29 cellular contexts compared by ENCODE assay signal in genomic region chr16:57464523-57464922, GRCh38. TPM values are rescaled to one million over a fixed set of nuclear protein-coding genes. Genes with fewer than 3 reads are reported as not detected.
DNase-seq lines count a peak whose midpoint lies in the region; ATAC-seq, FAIRE-seq and TF ChIP-seq lines count a peak whose summit lies in the region.
"Had no signal": no experiment of that assay in that cellular context is flagged by ENCODE, and none has a peak within 500 bp of the region (broad histone marks: within the 10 kb centered on the region; RNA-seq: fewer than 3 reads in every experiment).

No MANE protein-coding gene starts in this region.

- H3K27me3 ChIP-seq in Karpas-422 (ENCODE audit: low read length) (no peaks in the 10 kb centered on the region), neural progenitor cell (no peaks in the 10 kb centered on the region)
- H3K27me3 ChIP-seq: colonic mucosa, right atrium auricular region, upper lobe of left lung had no signal

- H2AFZ ChIP-seq in Karpas-422 (ENCODE audit: low read length) (no peak overlapping the region), neural progenitor cell (replicated peaks) (no peak overlapping the region)
- H2AFZ ChIP-seq: PC-9 had no signal

- H3K9me3 ChIP-seq in Karpas-422 (ENCODE audit: low read length) (no peaks in the 10 kb centered on the region), neural progenitor cell (ENCODE audit: low read depth) (no peaks in the 10 kb centered on the region)
- H3K9me3 ChIP-seq: colonic mucosa, right atrium auricular region, upper lobe of left lung had no signal

- peak overlapping the region; percentile 39 for H3K27ac Mint-ChIP-seq in activated CD8-positive, alpha-beta T cell treated with anti-CD3 and anti-CD28 coated beads for 36 hours
- H3K27ac Mint-ChIP-seq in activated CD8-positive, alpha-beta T cell treated with anti-CD3 and anti-CD28 coated beads, Interleukin-2, amount 10 ng/mL, durations not matched to agents 7 days and 5 days: no peak overlapping the region
- H3K27ac Mint-ChIP-seq in effector memory CD8-positive, alpha-beta T cell: peak overlapping the region; percentile 26 to 95
- H3K27ac Mint-ChIP-seq in neural progenitor cell: no peak overlapping the region

- H3K27ac ChIP-seq in Karpas-422 (ENCODE audit: low read length) (no peak overlapping the region), neural progenitor cell (no peak overlapping the region)
- H3K27ac ChIP-seq: colonic mucosa, HL-60, PC-9, right atrium auricular region had no signal

- TF ChIP-seq POLR2A in GM12892 (IDR thresholded peaks at IDR 0.05; ENCODE audit: low read depth, low read length): no peak

- H3K4me3 ChIP-seq in Karpas-422 (ENCODE audit: low read length): no peak overlapping the region
- no peak overlapping the region for H3K4me3 ChIP-seq in neural progenitor cell
- H3K4me3 ChIP-seq: colonic mucosa, lung, PC-9, right atrium auricular region had no signal

- DNase-seq in activated CD8-positive, alpha-beta T cell treated with anti-CD3 and anti-CD28 coated beads for 36 hours: no peak
- DNase-seq in activated CD8-positive, alpha-beta T cell treated with anti-CD3 and anti-CD28 coated beads, Interleukin-2, amount 10 ng/mL, durations not matched to agents 7 days and 5 days: no peak
- DNase-seq in Karpas-422 (no peak), neural progenitor cell (ENCODE audit: low spot score) (no peak), GM12892 (ENCODE audit: insufficient read length) (no peak)
- no peak for DNase-seq in effector memory CD8-positive, alpha-beta T cell
- DNase-seq: activated CD4-positive, alpha-beta T cell treated with anti-CD3 and anti-CD28 coated beads, Interleukin-2, amount 50 U/mL, for 1 hour; activated naive CD4-positive, alpha-beta T cell treated with anti-CD3 and anti-CD28 coated beads, Interleukin-2, amount 50 U/mL, for 16 hours; colonic mucosa; EL; GOT3; NCI-H1417; NCI-H2107; NCI-H510A; PC-9; SIG-M5; stimulated activated CD4-positive, alpha-beta T cell treated with anti-CD3 and anti-CD28 coated beads, Interleukin-4, amount 100 ng/mL, for 4 hours; upper lobe of left lung had no signal

- H3K9me3 Mint-ChIP-seq in activated CD8-positive, alpha-beta T cell treated with anti-CD3 and anti-CD28 coated beads for 36 hours: no peaks in the 10 kb centered on the region
- no peaks in the 10 kb centered on the region for H3K9me3 Mint-ChIP-seq in activated CD8-positive, alpha-beta T cell treated with anti-CD3 and anti-CD28 coated beads, Interleukin-2, amount 10 ng/mL, durations not matched to agents 7 days and 5 days (ENCODE audit: insufficient read depth)
- H3K9me3 Mint-ChIP-seq in effector memory CD8-positive, alpha-beta T cell: no peaks in the 10 kb centered on the region
- H3K9me3 Mint-ChIP-seq in neural progenitor cell: no peaks in the 10 kb centered on the region

- intact Hi-C loops in activated CD8-positive, alpha-beta T cell treated with anti-CD3 and anti-CD28 coated beads for 36 hours (cut with micrococcal nuclease): no loop called here

- POLR2A ChIA-PET in activated CD8-positive, alpha-beta T cell treated with anti-CD3 and anti-CD28 coated beads for 36 hours (lab: Charles Lee): interaction anchor here (0.9 to 6.1 kb wide), 6 partner anchors 9 to 66 kb away, joined by 3 to 47 read pairs (median 6); partner anchors contain the start of genes CIAPIN1 and COQ9
- POLR2A ChIA-PET in activated CD8-positive, alpha-beta T cell treated with anti-CD3 and anti-CD28 coated beads, Interleukin-2, amount 10 ng/mL, durations not matched to agents 7 days and 5 days (lab: Charles Lee): interaction anchor here (0.9 to 1.6 kb wide), 3 partner anchors 9 to 17 kb away, joined by 3 to 6 read pairs (median 4); partner anchors contain the start of genes CIAPIN1 and COQ9

- peaks cover 25% of the 10 kb centered on the region for H3K4me1 Mint-ChIP-seq in activated CD8-positive, alpha-beta T cell treated with anti-CD3 and anti-CD28 coated beads for 36 hours (ENCODE audit: low read depth)
- H3K4me1 Mint-ChIP-seq in activated CD8-positive, alpha-beta T cell treated with anti-CD3 and anti-CD28 coated beads, Interleukin-2, amount 10 ng/mL, durations not matched to agents 7 days and 5 days (ENCODE audit: low read depth): peaks cover 29% of the 10 kb centered on the region
- peaks cover 24 to 41% of the 10 kb centered on the region in 2 donors for H3K4me1 Mint-ChIP-seq in effector memory CD8-positive, alpha-beta T cell (ENCODE audit: low read depth in 2 of 2)
- H3K4me1 Mint-ChIP-seq in neural progenitor cell: peaks cover 12% of the 10 kb centered on the region

- H3K4me1 ChIP-seq in Karpas-422 (ENCODE audit: low read length): peaks cover 10% of the 10 kb centered on the region
- peaks cover 6% of the 10 kb centered on the region for H3K4me1 ChIP-seq in neural progenitor cell
- H3K4me1 ChIP-seq: colonic mucosa had no signal

- no peak for FAIRE-seq in GM12892 (lab: Jason Lieb, UNC)
- FAIRE-seq: A204.1, D721Med, keratinocyte had no signal

- no peak overlapping the region for H3K4me3 Mint-ChIP-seq in activated CD8-positive, alpha-beta T cell treated with anti-CD3 and anti-CD28 coated beads for 36 hours
- no peak overlapping the region for H3K4me3 Mint-ChIP-seq in activated CD8-positive, alpha-beta T cell treated with anti-CD3 and anti-CD28 coated beads, Interleukin-2, amount 10 ng/mL, durations not matched to agents 7 days and 5 days
- peak overlapping the region in 1 of 2 donors; percentile 100 for H3K4me3 Mint-ChIP-seq in effector memory CD8-positive, alpha-beta T cell
- peak overlapping the region; percentile 100 for H3K4me3 Mint-ChIP-seq in neural progenitor cell

- 0 out of 2 replicates have a peak, but pooled peaks cover 4% of the 10 kb centered on the region for H4K20me1 ChIP-seq in Karpas-422 (ENCODE audit: insufficient read depth, low read depth, low read length)
- peaks cover 12% of the 10 kb centered on the region for H4K20me1 ChIP-seq in neural progenitor cell (ENCODE audit: low read depth)

- H3K9ac ChIP-seq in Karpas-422 (ENCODE audit: low read length): 0 out of 2 replicates have a peak overlapping the region, but pooled peaks have one; percentile 78
- no peak overlapping the region for H3K9ac ChIP-seq in neural progenitor cell

- no peak for TF ChIP-seq CTCF in activated CD8-positive, alpha-beta T cell treated with anti-CD3 and anti-CD28 coated beads for 36 hours (IDR thresholded peaks at IDR 0.05)
- no peak for TF ChIP-seq CTCF in neural progenitor cell (IDR thresholded peaks at IDR 0.05)

- H3K79me2 ChIP-seq in Karpas-422 (ENCODE audit: low read length) (peaks cover 33% of the 10 kb centered on the region), neural progenitor cell (ENCODE audit: low read depth) (peaks cover 27% of the 10 kb centered on the region)

- peaks cover 42% of the 10 kb centered on the region for H3K36me3 Mint-ChIP-seq in activated CD8-positive, alpha-beta T cell treated with anti-CD3 and anti-CD28 coated beads for 36 hours (ENCODE audit: low read depth)
- peaks cover 50% of the 10 kb centered on the region for H3K36me3 Mint-ChIP-seq in activated CD8-positive, alpha-beta T cell treated with anti-CD3 and anti-CD28 coated beads, Interleukin-2, amount 10 ng/mL, durations not matched to agents 7 days and 5 days (ENCODE audit: low read depth)
- peaks cover 54% of the 10 kb centered on the region for H3K36me3 Mint-ChIP-seq in effector memory CD8-positive, alpha-beta T cell (ENCODE audit: insufficient read depth)
- H3K36me3 Mint-ChIP-seq in neural progenitor cell: peaks cover 28% of the 10 kb centered on the region

- no peak overlapping the region for H3K4me2 ChIP-seq in Karpas-422 (ENCODE audit: low read depth, low read length, poor library complexity, severe bottlenecking)
- H3K4me2 ChIP-seq in neural progenitor cell: no peak overlapping the region

- no peaks in the 10 kb centered on the region for H3K9me2 ChIP-seq in Karpas-422 (replicated peaks; ENCODE audit: insufficient read depth, low read length)

- H3K27me3 Mint-ChIP-seq in activated CD8-positive, alpha-beta T cell treated with anti-CD3 and anti-CD28 coated beads for 36 hours: no peaks in the 10 kb centered on the region
- no peaks in the 10 kb centered on the region for H3K27me3 Mint-ChIP-seq in activated CD8-positive, alpha-beta T cell treated with anti-CD3 and anti-CD28 coated beads, Interleukin-2, amount 10 ng/mL, durations not matched to agents 7 days and 5 days (ENCODE audit: low read depth)
- no peaks in the 10 kb centered on the region for H3K27me3 Mint-ChIP-seq in effector memory CD8-positive, alpha-beta T cell
- no peaks in the 10 kb centered on the region for H3K27me3 Mint-ChIP-seq in neural progenitor cell (ENCODE audit: insufficient read depth, low read depth)

- ATAC-seq in activated CD8-positive, alpha-beta T cell treated with anti-CD3 and anti-CD28 coated beads for 36 hours: no peak
- no peak for ATAC-seq in activated CD8-positive, alpha-beta T cell treated with anti-CD3 and anti-CD28 coated beads, Interleukin-2, amount 10 ng/mL, durations not matched to agents 7 days and 5 days
- no peak for ATAC-seq in effector memory CD8-positive, alpha-beta T cell (replicated peaks)
- ATAC-seq in HG03039 (IDR thresholded peaks at IDR 0.05; ENCODE audit: unreplicated experiment) (no peak), HG02610 (IDR thresholded peaks at IDR 0.05; ENCODE audit: unreplicated experiment) (no peak)

- H3K36me3 ChIP-seq in Karpas-422 (ENCODE audit: insufficient read depth, low read length) (peaks cover 32% of the 10 kb centered on the region), neural progenitor cell (no peaks in the 10 kb centered on the region)

- peaks cover 3% of the 10 kb centered on the region for H3F3A ChIP-seq in neural progenitor cell (ENCODE audit: low read depth)

- CTCF ChIA-PET in activated CD8-positive, alpha-beta T cell treated with anti-CD3 and anti-CD28 coated beads for 36 hours (lab: Charles Lee): interaction anchor here (0.8 to 6.9 kb wide), 6 partner anchors 8 to 55 kb away, joined by 3 to 35 read pairs (median 4); no protein-coding TSS in a partner anchor
- CTCF ChIA-PET in activated CD8-positive, alpha-beta T cell treated with anti-CD3 and anti-CD28 coated beads, Interleukin-2, amount 10 ng/mL, durations not matched to agents 7 days and 5 days (lab: Charles Lee): interaction anchor here (1.2 to 6.6 kb wide), 4 partner anchors 11 to 164 kb away, joined by 4 to 63 read pairs (median 20); partner anchors contain the start of gene DOK4

RNA-seq across cellular contexts. Expression of gene POLR2C, which starts 2.0 kb away (rescaled TPM):
- 10 to 100 TPM; 62.4 to 63.0 TPM for total RNA-seq in activated CD8-positive, alpha-beta T cell treated with anti-CD3 and anti-CD28 coated beads for 36 hours
- total RNA-seq in activated CD8-positive, alpha-beta T cell treated with anti-CD3 and anti-CD28 coated beads, Interleukin-2, amount 10 ng/mL, durations not matched to agents 7 days and 5 days: 10 to 100 TPM; 57.0 to 58.3 TPM
- 75.5 and 87.6 TPM in 2 replicates for total RNA-seq in Karpas-422 (2014; rRNA removed; shearing (Covaris generic); ENCODE audit: low replicate concordance)
- total RNA-seq in neural progenitor cell (ENCODE audit: low replicate concordance): 58.4 and 97.4 TPM in 2 replicates
- 38.2 TPM for polyA plus RNA-seq in GM12892 (2012; ENCODE audit: missing spikeins)

RNA-seq across cellular contexts. Expression of gene COQ9, which starts 17.2 kb away (rescaled TPM):
- 10 to 100 TPM; 39.3 to 39.6 TPM for total RNA-seq in activated CD8-positive, alpha-beta T cell treated with anti-CD3 and anti-CD28 coated beads for 36 hours
- total RNA-seq in activated CD8-positive, alpha-beta T cell treated with anti-CD3 and anti-CD28 coated beads, Interleukin-2, amount 10 ng/mL, durations not matched to agents 7 days and 5 days: 10 to 100 TPM; 38.2 to 40.4 TPM
- total RNA-seq in Karpas-422 (2014; rRNA removed; shearing (Covaris generic); ENCODE audit: low replicate concordance): 39.5 and 46.9 TPM in 2 replicates
- total RNA-seq in neural progenitor cell (ENCODE audit: low replicate concordance): 20.2 and 20.3 TPM in 2 replicates
- polyA plus RNA-seq in GM12892 (2012; ENCODE audit: missing spikeins): 47.6 TPM

RNA-seq across cellular contexts. Expression of gene CIAPIN1, which starts 17.3 kb away (rescaled TPM):
- total RNA-seq in activated CD8-positive, alpha-beta T cell treated with anti-CD3 and anti-CD28 coated beads for 36 hours: 10 to 100 TPM; 53.3 to 53.4 TPM
- 10 to 100 TPM; 47.8 to 53.8 TPM for total RNA-seq in activated CD8-positive, alpha-beta T cell treated with anti-CD3 and anti-CD28 coated beads, Interleukin-2, amount 10 ng/mL, durations not matched to agents 7 days and 5 days
- total RNA-seq in Karpas-422 (2014; rRNA removed; shearing (Covaris generic); ENCODE audit: low replicate concordance): 37.7 and 70.6 TPM in 2 replicates
- 89.2 and 95.9 TPM in 2 replicates for total RNA-seq in neural progenitor cell (ENCODE audit: low replicate concordance)
- 32.6 TPM for polyA plus RNA-seq in GM12892 (2012; ENCODE audit: missing spikeins)

RNA-seq across cellular contexts. Expression of gene DOK4, which starts 21.8 kb away (rescaled TPM):
- total RNA-seq in activated CD8-positive, alpha-beta T cell treated with anti-CD3 and anti-CD28 coated beads for 36 hours: 1 to 10 TPM; 4.6 to 5.1 TPM
- 1 to 10 TPM; 4.8 to 6.4 TPM for total RNA-seq in activated CD8-positive, alpha-beta T cell treated with anti-CD3 and anti-CD28 coated beads, Interleukin-2, amount 10 ng/mL, durations not matched to agents 7 days and 5 days
- total RNA-seq in Karpas-422 (2014; rRNA removed; shearing (Covaris generic); ENCODE audit: low replicate concordance): 3.2 and 3.4 TPM in 2 replicates
- total RNA-seq in neural progenitor cell (ENCODE audit: low replicate concordance): 10.5 and 27.4 TPM in 2 replicates
- 3.0 TPM for polyA plus RNA-seq in GM12892 (2012; ENCODE audit: missing spikeins)

RNA-seq across cellular contexts. Expression of gene CCL17, which starts 60.0 kb away (rescaled TPM):
- total RNA-seq in activated CD8-positive, alpha-beta T cell treated with anti-CD3 and anti-CD28 coated beads for 36 hours: 1 to 10 TPM; 2.1 to 2.9 TPM
- total RNA-seq in activated CD8-positive, alpha-beta T cell treated with anti-CD3 and anti-CD28 coated beads, Interleukin-2, amount 10 ng/mL, durations not matched to agents 7 days and 5 days: under 1 TPM in 1 of 2 experiments, not detected in 1; 0.50 TPM
- not detected in 2 replicates for total RNA-seq in Karpas-422 (2014; rRNA removed; shearing (Covaris generic); ENCODE audit: low replicate concordance)
- total RNA-seq in neural progenitor cell (ENCODE audit: low replicate concordance): not detected in 2 replicates
- 179 TPM for polyA plus RNA-seq in GM12892 (2012; ENCODE audit: missing spikeins)
- total RNA-seq: colonic mucosa, M059J, omental fat pad, PC-9, right atrium auricular region had no signal
- polyA plus RNA-seq: BJ, keratinocyte had no signal

Comparison
In these comparisons a context has a peak if more than half of its experiments do, and no peak if none do; other contexts are left out.
1. H3K27ac Mint-ChIP-seq: peak in activated CD8-positive, alpha-beta T cell treated with anti-CD3 and anti-CD28 coated beads for 36 hours (single experiment) and effector memory CD8-positive, alpha-beta T cell (2 of 2); none in activated CD8-positive, alpha-beta T cell treated with anti-CD3 and anti-CD28 coated beads, Interleukin-2, amount 10 ng/mL, durations not matched to agents 7 days and 5 days (single experiment) and neural progenitor cell (single experiment).